In genomic region chr19:17576758-17577532, GRCh38 we compare ENCODE assay signal across 10 cellular contexts. TPM values are rescaled to one million over a fixed set of nuclear protein-coding genes. Genes with fewer than 3 reads are reported as not detected.
DNase-seq lines count a peak whose midpoint lies in the region; ATAC-seq and TF ChIP-seq lines count a peak whose summit lies in the region.
"Had no signal": no experiment of that assay in that cellular context is flagged by ENCODE, and none has a peak within 500 bp of the region (broad histone marks: within the 10 kb centered on the region; RNA-seq: fewer than 3 reads in every experiment).

No MANE protein-coding gene starts in this region.

- ATAC-seq in right cardiac atrium: peak; percentile 4 to 54
- peak; percentile 82 for ATAC-seq in upper lobe of right lung
- ATAC-seq in HG03460 (IDR thresholded peaks at IDR 0.05; ENCODE audit: unreplicated experiment): no peak

- TF ChIP-seq CTCF in cardiac muscle cell (IDR thresholded peaks at IDR 0.05; ENCODE audit: low read depth, low read length) (no peak), right atrium auricular region (IDR thresholded peaks at IDR 0.05) (no peak), upper lobe of right lung (IDR thresholded peaks at IDR 0.05) (no peak), tibial artery (IDR thresholded peaks at IDR 0.05) (no peak)

- H3K27me3 ChIP-seq in cardiac muscle cell: no peaks in the 10 kb centered on the region
- H3K27me3 ChIP-seq in right atrium auricular region: no peaks in the 10 kb centered on the region
- no peaks in the 10 kb centered on the region for H3K27me3 ChIP-seq in right cardiac atrium (ENCODE audit: control insufficient read depth, insufficient read depth)
- no peaks in the 10 kb centered on the region for H3K27me3 ChIP-seq in upper lobe of right lung
- no peaks in the 10 kb centered on the region for H3K27me3 ChIP-seq in tibial artery
- H3K27me3 ChIP-seq: suprapubic skin had no signal

- H3K27ac ChIP-seq in cardiac muscle cell: no peak overlapping the region
- no peak overlapping the region for H3K27ac ChIP-seq in right atrium auricular region
- no peak overlapping the region for H3K27ac ChIP-seq in right cardiac atrium (ENCODE audit: low read length)
- H3K27ac ChIP-seq in upper lobe of right lung: no peak overlapping the region
- H3K27ac ChIP-seq in tibial artery: no peak overlapping the region
- H3K27ac ChIP-seq: suprapubic skin had no signal

- WGBS in right cardiac atrium: 75% methylated on average over 41 of the region's 41 CpGs

- H3K4me3 ChIP-seq in cardiac muscle cell: no peak overlapping the region
- H3K4me3 ChIP-seq in right atrium auricular region: no peak overlapping the region
- no peak overlapping the region for H3K4me3 ChIP-seq in right cardiac atrium (ENCODE audit: low read length)
- no peak overlapping the region for H3K4me3 ChIP-seq in upper lobe of right lung
- no peak overlapping the region for H3K4me3 ChIP-seq in tibial artery
- H3K4me3 ChIP-seq: suprapubic skin had no signal

- H3K36me3 ChIP-seq in cardiac muscle cell: peaks cover 2% of the 10 kb centered on the region
- H3K36me3 ChIP-seq in right atrium auricular region: peaks cover 72% of the 10 kb centered on the region
- peaks cover 63% of the 10 kb centered on the region for H3K36me3 ChIP-seq in upper lobe of right lung
- H3K36me3 ChIP-seq in tibial artery: peaks cover 48 to 92% (median 67%) of the 10 kb centered on the region in 3 donors

- H3K4me1 ChIP-seq in cardiac muscle cell (ENCODE audit: low read depth): no peaks in the 10 kb centered on the region
- H3K4me1 ChIP-seq in right atrium auricular region: no peaks in the 10 kb centered on the region
- H3K4me1 ChIP-seq in right cardiac atrium (ENCODE audit: control insufficient read depth, insufficient read depth, low read length): no peaks in the 10 kb centered on the region
- peaks cover 6% of the 10 kb centered on the region for H3K4me1 ChIP-seq in upper lobe of right lung
- peaks cover 0 to 5% (median 0%) of the 10 kb centered on the region in 4 donors for H3K4me1 ChIP-seq in tibial artery

- H3K9me3 ChIP-seq in cardiac muscle cell (ENCODE audit: low read depth) (no peaks in the 10 kb centered on the region), right atrium auricular region (no peaks in the 10 kb centered on the region), right cardiac atrium (ENCODE audit: control insufficient read depth, low read length) (no peaks in the 10 kb centered on the region), upper lobe of right lung (no peaks in the 10 kb centered on the region), tibial artery (no peaks in the 10 kb centered on the region)
- H3K9me3 ChIP-seq: suprapubic skin had no signal

- DNase-seq in cardiac muscle cell (ENCODE audit: low read depth in 1 of 2, low spot score in 1 of 2): peak; percentile 51 to 97
- DNase-seq in right atrium auricular region (ENCODE audit: low spot score): no peak
- peak; percentile 24 for DNase-seq in SK-N-DZ (ENCODE audit: low spot score)
- DNase-seq in right cardiac atrium: peak; percentile 45 to 84 (median 74)
- peak; percentile 85 for DNase-seq in upper lobe of right lung
- DNase-seq in NCI-H2171 treated with DMSO at 0.1 percent for 48 hours (lab: John Stamatoyannopoulos, UW): no peak
- no peak for DNase-seq in tibial artery
- DNase-seq: naive B cell had no signal

- intact Hi-C loops in right cardiac atrium (cut with DNase I): loop anchor here in 1 of 4 donors (10.0 kb wide), 1 partner anchor 122 kb away; no protein-coding TSS in a partner anchor
- intact Hi-C loops in upper lobe of right lung (cut with DNase I): no loop called here
- intact Hi-C loops in tibial artery (cut with DNase I; ENCODE audit: low total_unique reads): loop anchor here (10.0 kb wide), 1 partner anchor 122 kb away; no protein-coding TSS in a partner anchor

RNA-seq across cellular contexts. Expression of gene COLGALT1, which starts 21.5 kb away (rescaled TPM):
- 62.9 and 93.5 TPM in 2 replicates for total RNA-seq in cardiac muscle cell
- polyA plus RNA-seq in cardiac muscle cell: 41.1 and 60.9 TPM in 2 replicates
- 10 to 100 TPM; 28.3 to 30.8 TPM for total RNA-seq in right atrium auricular region
- polyA plus RNA-seq in SK-N-DZ (2014; cell fraction: cytosol; rRNA removed): 34.4 and 39.1 TPM in 2 replicates
- 36.3 and 44.9 TPM in 2 replicates for polyA plus RNA-seq in SK-N-DZ (2014; cell fraction: nucleus; rRNA removed)
- 10 to 100 TPM; 25.1 to 36.3 (median 35.1) TPM for total RNA-seq in right cardiac atrium
- 19.0 TPM for polyA plus RNA-seq in right cardiac atrium
- total RNA-seq in upper lobe of right lung: 104 TPM

Comparison
In these comparisons a context has a peak if more than half of its experiments do, and no peak if none do; other contexts are left out.
1. DNase-seq: peak in cardiac muscle cell (2 of 2), SK-N-DZ (single experiment), right cardiac atrium (3 of 3) and upper lobe of right lung (single experiment); none in right atrium auricular region (single experiment), NCI-H2171 treated with DMSO at 0.1 percent for 48 hours (single experiment) and tibial artery (0 of 2).